In the genomic region with DNA sequence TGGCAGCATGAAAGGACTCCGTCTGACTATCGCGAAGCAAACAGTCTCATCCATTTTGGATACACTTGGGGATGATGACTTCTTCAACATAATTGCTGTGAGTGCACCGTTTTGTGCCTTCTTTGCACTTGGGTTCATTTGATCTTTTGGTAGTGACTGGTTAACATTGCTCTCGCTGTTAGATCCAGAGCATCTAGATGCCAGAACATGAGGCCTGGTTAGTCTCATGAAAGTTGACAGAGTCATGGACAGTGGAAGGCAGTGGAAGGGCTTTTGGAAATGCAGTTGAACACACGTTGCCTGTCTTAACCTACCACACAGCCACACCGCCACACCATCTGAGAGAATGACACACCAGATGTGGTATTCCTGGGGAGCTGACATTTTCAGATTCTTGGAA, we compare ENCODE assay signal across 11 cellular contexts.
"Had no signal": no experiment of that assay in that cellular context is flagged by ENCODE, and none has a peak within 500 bp of the region (broad histone marks: within the 10 kb centered on the region; RNA-seq: fewer than 3 reads in every experiment).

No MANE protein-coding gene starts in this region.

- H2AFZ ChIP-seq: GM23248, GM23338 had no signal

- DNase-seq: GM23248, GOT3, H7, H9, HCEC 1CT, HFFc6 had no signal

- H3K36me3 ChIP-seq: HAP-1 had no signal

- H3K9ac ChIP-seq: GM23248 had no signal

- H3K4me3 ChIP-seq: GM23248, GM23338, HAP-1 had no signal

- FAIRE-seq: H1, H54 had no signal

- H3K27ac ChIP-seq: GM23248 had no signal

- H3K4me2 ChIP-seq: GM23338 had no signal

- ATAC-seq: GM23338, HCT116 had no signal

- H3K9me3 ChIP-seq: HAP-1 had no signal
